In genomic region chr11:78542007-78542406, GRCh38 we compare ENCODE assay signal across 22 cellular contexts. TPM values are rescaled to one million over a fixed set of nuclear protein-coding genes. Genes with fewer than 3 reads are reported as not detected.
DNase-seq lines count a peak whose midpoint lies in the region; ATAC-seq and TF ChIP-seq lines count a peak whose summit lies in the region.
"Had no signal": no experiment of that assay in that cellular context is flagged by ENCODE, and none has a peak within 500 bp of the region (broad histone marks: within the 10 kb centered on the region; RNA-seq: fewer than 3 reads in every experiment).

No MANE protein-coding gene starts in this region.

- H3K36me3 Mint-ChIP-seq in neural crest cell (ENCODE audit: low read depth): peaks cover 17% of the 10 kb centered on the region

- no peak for TF ChIP-seq CTCF in GM13976 (IDR thresholded peaks at IDR 0.05; ENCODE audit: borderline replicate concordance, control extremely low read depth, extremely low read depth, insufficient read depth, missing control alignments)
- TF ChIP-seq CTCF in astrocyte of the spinal cord (IDR thresholded peaks at IDR 0.05; ENCODE audit: low read depth, low read length): no peak
- TF ChIP-seq CTCF in neural crest cell (conservative IDR thresholded peaks at IDR 0.05): no peak
- TF ChIP-seq CTCF in RWPE1 (conservative IDR thresholded peaks at IDR 0.05; ENCODE audit: low read depth): no peak

- peak; percentile 45 for DNase-seq in GM13976 (ENCODE audit: low spot score)
- peak; percentile 9 for DNase-seq in astrocyte of the spinal cord (ENCODE audit: low read depth, low spot score)
- DNase-seq in neural crest cell (ENCODE audit: low read depth, low spot score): no peak
- DNase-seq in RWPE1 (ENCODE audit: low spot score): no peak
- no peak for DNase-seq in G401 (ENCODE audit: low spot score)
- DNase-seq in AG20443 (ENCODE audit: low spot score): no peak
- DNase-seq: activated CD4-positive, alpha-beta T cell treated with anti-CD3 and anti-CD28 coated beads for 4 hours; activated naive CD8-positive, alpha-beta T cell treated with anti-CD3 and anti-CD28 coated beads, Interleukin-2, amount 50 U/mL, for 24 hours; activated T-cell treated with anti-CD3 and anti-CD28 coated beads, Interleukin-2, amount 50 U/mL, for 1 hour; C1 segment of cervical spinal cord; DMS79; H7; heart right ventricle; left colon; MG63; NCI-H2081; NCI-H82; RPMI8226 had no signal

- peaks cover 2% of the 10 kb centered on the region for H3K9me3 Mint-ChIP-seq in neural crest cell
- H3K9me3 Mint-ChIP-seq: activated naive CD8-positive, alpha-beta T cell treated with anti-CD3 and anti-CD28 coated beads, Interleukin-2, amount 50 U/mL, for 24 hours had no signal

- POLR2A ChIA-PET in RWPE1 (lab: Yijun Ruan, JAX; ENCODE audit: low non-redundant PET): no interaction called here

- CTCF ChIA-PET in RWPE1 (lab: Yijun Ruan, JAX): no interaction called here

- no peak overlapping the region for H3K4me3 Mint-ChIP-seq in neural crest cell
- H3K4me3 Mint-ChIP-seq: activated naive CD8-positive, alpha-beta T cell treated with anti-CD3 and anti-CD28 coated beads, Interleukin-2, amount 50 U/mL, for 24 hours; T-helper 1 cell treated with Interleukin-12 subunit alpha and Interleukin-12 subunit beta and Interleukin-4 antibody, amounts not matched to agents 30 μg/mL and 1 μg/mL, for 36 hours had no signal

- in situ Hi-C loops in GM13976 (cut with MboI; ENCODE audit: low sequenced_read_pairs, unreplicated experiment) (no loop called here), astrocyte of the spinal cord (cut with HindIII; ENCODE audit: low sequenced_read_pairs) (no loop called here), G401 (cut with HindIII; ENCODE audit: low sequenced_read_pairs) (no loop called here)

- H3K4me3 ChIP-seq in astrocyte of the spinal cord (ENCODE audit: low read depth, low read length): no peak overlapping the region
- H3K4me3 ChIP-seq: heart right ventricle, MG63 had no signal

- H3K27me3 Mint-ChIP-seq in neural crest cell (ENCODE audit: low read depth): no peaks in the 10 kb centered on the region
- H3K27me3 Mint-ChIP-seq: activated naive CD8-positive, alpha-beta T cell treated with anti-CD3 and anti-CD28 coated beads, Interleukin-2, amount 50 U/mL, for 24 hours had no signal

- H3K4me1 Mint-ChIP-seq in neural crest cell: no peaks in the 10 kb centered on the region

- ATAC-seq in HG02678 (IDR thresholded peaks at IDR 0.05; ENCODE audit: unreplicated experiment) (peak; percentile 48), GM19455 (IDR thresholded peaks at IDR 0.05; ENCODE audit: unreplicated experiment) (no peak)
- ATAC-seq: activated naive CD8-positive, alpha-beta T cell treated with anti-CD3 and anti-CD28 coated beads, Interleukin-2, amount 50 U/mL, for 24 hours; heart right ventricle; left colon had no signal

- peak overlapping the region; percentile 38 for H3K27ac Mint-ChIP-seq in neural crest cell (ENCODE audit: unreplicated experiment)
- H3K27ac Mint-ChIP-seq: activated naive CD8-positive, alpha-beta T cell treated with anti-CD3 and anti-CD28 coated beads, Interleukin-2, amount 50 U/mL, for 24 hours; T-helper 1 cell treated with Interleukin-12 subunit alpha and Interleukin-12 subunit beta and Interleukin-4 antibody, amounts not matched to agents 30 μg/mL and 1 μg/mL, for 36 hours had no signal

- no peak overlapping the region for H3K27ac ChIP-seq in RWPE1
- H3K27ac ChIP-seq: epithelial cell of prostate, heart right ventricle had no signal

RNA-seq across cellular contexts. Expression of gene NARS2, which starts 32.7 kb away (rescaled TPM):
- 28.2 and 30.8 TPM in 2 replicates for total RNA-seq in neural crest cell
- 34.6 and 54.9 TPM in 2 replicates for total RNA-seq in G401 (2014; rRNA removed; shearing (Covaris generic))

Comparison
In these comparisons a context has a peak if more than half of its experiments do, and no peak if none do; other contexts are left out.
1. DNase-seq: peak in GM13976 (single experiment) and astrocyte of the spinal cord (single experiment); none in neural crest cell (single experiment), RWPE1 (single experiment), G401 (single experiment) and AG20443 (single experiment).